8 cellular contexts compared by ENCODE assay signal in the genomic region with DNA sequence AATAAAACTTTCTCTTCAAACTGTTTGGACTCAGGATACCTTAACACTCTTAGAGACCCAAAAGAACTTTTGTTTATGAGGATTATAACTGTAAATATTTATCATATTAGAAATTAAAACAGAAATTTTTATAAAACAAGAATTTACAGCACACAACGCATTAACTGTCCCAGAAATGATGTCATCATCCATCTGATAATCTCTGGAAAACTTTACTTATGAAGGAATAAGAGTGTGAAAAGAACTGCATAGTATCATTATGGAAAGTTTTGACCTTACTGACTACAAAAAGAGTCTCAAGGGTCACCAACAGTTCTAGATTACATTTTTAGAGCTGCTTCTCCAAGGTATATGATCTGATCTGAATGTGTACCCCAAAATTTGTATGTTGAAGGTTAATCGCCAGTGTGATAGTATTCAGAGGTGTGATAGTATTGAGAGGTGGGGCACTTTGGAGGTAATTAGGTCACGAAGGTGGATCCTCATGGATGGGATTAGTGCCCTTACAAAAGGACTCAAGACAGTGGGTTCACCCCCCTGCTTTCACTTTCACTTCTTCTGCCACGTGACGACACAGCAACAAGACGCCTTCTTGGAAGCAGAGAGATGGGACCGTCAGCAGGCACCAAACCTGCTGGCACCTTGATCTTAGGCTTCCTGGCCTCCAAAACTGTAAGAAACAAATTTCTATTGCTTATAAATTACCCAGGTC.
DNase-seq lines count a peak whose midpoint lies in the region; ATAC-seq and TF ChIP-seq lines count a peak whose summit lies in the region.
"Had no signal": no experiment of that assay in that cellular context is flagged by ENCODE, and none has a peak within 500 bp of the region (broad histone marks: within the 10 kb centered on the region; RNA-seq: fewer than 3 reads in every experiment).

No MANE protein-coding gene starts in this region.

- DNase-seq in Daoy (ENCODE audit: low read depth) (peak; percentile 73), LoVo (ENCODE audit: low spot score) (peak; percentile 67), ovary (no peak), nucleus accumbens (lab: John Stamatoyannopoulos, UW) (no peak)
- peak; percentile 3 for DNase-seq in activated CD4-positive, alpha-beta T cell treated with anti-CD3 and anti-CD28 coated beads, Interleukin-2, amount 50 U/mL, for 1 hour

- peak overlapping the region; percentile 27 to 40 for H3K4me3 ChIP-seq in muscle layer of duodenum (ENCODE audit: low read depth in 1 of 2, low read length in 2 of 2)
- no peak overlapping the region for H3K4me3 ChIP-seq in ovary

- no peak for TF ChIP-seq CTCF in ovary (IDR thresholded peaks at IDR 0.05)

- intact Hi-C loops in ovary (cut with DNase I): no loop called here

- no peaks in the 10 kb centered on the region for H3K27me3 ChIP-seq in muscle layer of duodenum (ENCODE audit: low read depth, low read length)
- no peaks in the 10 kb centered on the region for H3K27me3 ChIP-seq in ovary
- H3K27me3 ChIP-seq: Peyer's patch had no signal

- no peak overlapping the region for H3K27ac ChIP-seq in muscle layer of duodenum (ENCODE audit: low read length)
- no peak overlapping the region for H3K27ac ChIP-seq in ovary
- H3K27ac ChIP-seq: Peyer's patch had no signal

- no peak for TF ChIP-seq POLR2A in ovary (IDR thresholded peaks at IDR 0.05)

- H3K9me3 ChIP-seq in muscle layer of duodenum (ENCODE audit: control insufficient read depth in 1 of 2, low read length in 2 of 2) (no peaks in the 10 kb centered on the region), ovary (no peaks in the 10 kb centered on the region)
- H3K9me3 ChIP-seq: Peyer's patch had no signal

- no peaks in the 10 kb centered on the region for H3K4me1 ChIP-seq in muscle layer of duodenum (ENCODE audit: control insufficient read depth in 1 of 2, insufficient read depth in 2 of 2, low read length in 2 of 2)
- no peaks in the 10 kb centered on the region for H3K4me1 ChIP-seq in ovary (ENCODE audit: insufficient read depth)
- H3K4me1 ChIP-seq: Peyer's patch had no signal

- 74 to 86% (median 80%) methylated on average over 7 of the region's 7 CpGs for WGBS in ovary, 3 donors

- no peaks in the 10 kb centered on the region for H3K36me3 ChIP-seq in muscle layer of duodenum (ENCODE audit: control insufficient read depth in 1 of 2, insufficient read depth in 2 of 2, low read length in 2 of 2)
- H3K36me3 ChIP-seq in ovary: no peaks in the 10 kb centered on the region
- H3K36me3 ChIP-seq: Peyer's patch had no signal

- no peak for TF ChIP-seq EP300 in ovary (IDR thresholded peaks at IDR 0.05)

- ATAC-seq in GM18858 (IDR thresholded peaks at IDR 0.05; ENCODE audit: unreplicated experiment): no peak

Comparison
In these comparisons a context has a peak if more than half of its experiments do, and no peak if none do; other contexts are left out.
1. DNase-seq: peak in Daoy (single experiment), LoVo (single experiment) and activated CD4-positive, alpha-beta T cell treated with anti-CD3 and anti-CD28 coated beads, Interleukin-2, amount 50 U/mL, for 1 hour (single experiment); none in ovary (0 of 5) and nucleus accumbens (0 of 56).